ENCODE assay signal across 16 cellular contexts in the genomic region with DNA sequence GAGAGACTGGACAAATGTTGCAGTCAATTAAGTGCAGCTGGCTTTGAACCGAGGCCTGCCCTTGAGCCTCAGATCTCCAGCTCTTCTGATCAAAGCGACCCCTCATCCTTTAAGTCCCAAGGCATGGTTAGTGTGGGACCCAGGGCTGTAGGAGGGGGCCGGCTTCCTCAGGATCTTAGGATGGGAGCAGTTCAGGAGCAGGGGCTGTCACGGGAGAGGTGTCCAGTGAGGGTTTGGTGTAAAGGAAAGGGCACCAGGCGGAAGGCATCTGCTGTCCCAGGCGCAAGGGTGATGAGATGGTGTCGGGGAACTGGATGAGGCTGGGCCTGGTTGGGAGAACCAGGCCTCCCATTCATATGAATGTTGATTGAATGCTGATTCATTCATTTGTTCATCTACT. TPM values are rescaled to one million over a fixed set of nuclear protein-coding genes. Genes with fewer than 3 reads are reported as not detected.
"Had no signal": no experiment of that assay in that cellular context is flagged by ENCODE, and none has a peak within 500 bp of the region (broad histone marks: within the 10 kb centered on the region; RNA-seq: fewer than 3 reads in every experiment).

No MANE protein-coding gene starts in this region.

- H3K27me3 Mint-ChIP-seq: activated CD4-positive, alpha-beta T cell treated with anti-CD3 and anti-CD28 coated beads, Interleukin-2, amount 10 ng/mL, durations not matched to agents 24 days and 14 days; effector memory CD8-positive, alpha-beta T cell; natural killer cell treated with Interleukin-12 subunit alpha and Interleukin-12 subunit beta and Interleukin-15 and Interleukin-18, amount 100 ng/mL, for 72 hours; stimulated activated memory B cell treated with anti-CD40 and anti-IgM and Interleukin-4, amounts not matched to agents 10 μg/mL and 1 μg/mL and 100 μg/mL, for 72 hours had no signal

- H3K4me2 ChIP-seq: smooth muscle cell had no signal

- H3K4me3 Mint-ChIP-seq: activated CD4-positive, alpha-beta T cell treated with anti-CD3 and anti-CD28 coated beads, Interleukin-2, amount 10 ng/mL, durations not matched to agents 24 days and 14 days; activated naive CD4-positive, alpha-beta T cell treated with anti-CD3 and anti-CD28 coated beads for 36 hours; effector memory CD8-positive, alpha-beta T cell; immature natural killer cell; natural killer cell treated with Interleukin-12 subunit alpha and Interleukin-12 subunit beta and Interleukin-15 and Interleukin-18, amount 100 ng/mL, for 72 hours; stimulated activated memory B cell treated with anti-CD40 and anti-IgM and Interleukin-4, amounts not matched to agents 10 μg/mL and 1 μg/mL and 100 μg/mL, for 72 hours had no signal

- H3K36me3 Mint-ChIP-seq: immature natural killer cell; natural killer cell treated with Interleukin-12 subunit alpha and Interleukin-12 subunit beta and Interleukin-15 and Interleukin-18, amount 100 ng/mL, for 72 hours; stimulated activated memory B cell treated with anti-CD40 and anti-IgM and Interleukin-4, amounts not matched to agents 10 μg/mL and 1 μg/mL and 100 μg/mL, for 72 hours had no signal

- H3K27ac ChIP-seq: SK-N-MC had no signal

- H3K27ac Mint-ChIP-seq: activated CD4-positive, alpha-beta T cell treated with anti-CD3 and anti-CD28 coated beads, Interleukin-2, amount 10 ng/mL, durations not matched to agents 24 days and 14 days; activated naive CD4-positive, alpha-beta T cell treated with anti-CD3 and anti-CD28 coated beads for 36 hours; effector memory CD8-positive, alpha-beta T cell; immature natural killer cell; natural killer cell treated with Interleukin-12 subunit alpha and Interleukin-12 subunit beta and Interleukin-15 and Interleukin-18, amount 100 ng/mL, for 72 hours; stimulated activated memory B cell treated with anti-CD40 and anti-IgM and Interleukin-4, amounts not matched to agents 10 μg/mL and 1 μg/mL and 100 μg/mL, for 72 hours had no signal

- H3K4me3 ChIP-seq: SK-N-MC, smooth muscle cell had no signal

- ATAC-seq: effector memory CD8-positive, alpha-beta T cell; natural killer cell treated with Interleukin-12 subunit alpha and Interleukin-12 subunit beta and Interleukin-15 and Interleukin-18, amount 100 ng/mL, for 72 hours; sciatic nerve; stimulated activated memory B cell treated with anti-CD40 and anti-IgM and Interleukin-4, amounts not matched to agents 10 μg/mL and 1 μg/mL and 100 μg/mL, for 72 hours had no signal

- DNase-seq: activated CD4-positive, alpha-beta T cell treated with anti-CD3 and anti-CD28 coated beads, Interleukin-2, amount 10 ng/mL, durations not matched to agents 24 days and 14 days; activated CD4-positive, CD25-positive, alpha-beta regulatory T cell; activated naive CD4-positive, alpha-beta T cell treated with anti-CD3 and anti-CD28 coated beads for 36 hours; aorta; cerebellar nuclear complex; effector memory CD8-positive, alpha-beta T cell; immature natural killer cell; nucleus accumbens; stimulated activated CD4-positive, alpha-beta T cell treated with anti-CD3 and anti-CD28 coated beads, Interleukin-4, amount 100 ng/mL, for 24 hours; T-helper 9 cell had no signal

- H3K9me3 Mint-ChIP-seq: activated CD4-positive, alpha-beta T cell treated with anti-CD3 and anti-CD28 coated beads, Interleukin-2, amount 10 ng/mL, durations not matched to agents 24 days and 14 days; activated naive CD4-positive, alpha-beta T cell treated with anti-CD3 and anti-CD28 coated beads for 36 hours; effector memory CD8-positive, alpha-beta T cell; immature natural killer cell; natural killer cell treated with Interleukin-12 subunit alpha and Interleukin-12 subunit beta and Interleukin-15 and Interleukin-18, amount 100 ng/mL, for 72 hours; stimulated activated memory B cell treated with anti-CD40 and anti-IgM and Interleukin-4, amounts not matched to agents 10 μg/mL and 1 μg/mL and 100 μg/mL, for 72 hours had no signal

RNA-seq across cellular contexts. Expression of gene AUNIP, which starts 44.6 kb away (rescaled TPM):
- total RNA-seq: aorta, mesenteric fat pad, sciatic nerve had no signal
